In genomic region chr19:41883821-41884733, GRCh38 we compare ENCODE assay signal across 8 cellular contexts. TPM values are rescaled to one million over a fixed set of nuclear protein-coding genes. Genes with fewer than 3 reads are reported as not detected.
DNase-seq lines count a peak whose midpoint lies in the region; ATAC-seq and TF ChIP-seq lines count a peak whose summit lies in the region.

No MANE protein-coding gene starts in this region.

- H3K27me3 ChIP-seq in esophagus muscularis mucosa: no peaks in the 10 kb centered on the region

- H3K4me1 ChIP-seq in esophagus muscularis mucosa: peaks cover 39 to 56% (median 50%) of the 10 kb centered on the region in 4 donors

- no peak for TF ChIP-seq POLR2A in esophagus muscularis mucosa (IDR thresholded peaks at IDR 0.05; ENCODE audit: low read depth)

- peak; percentile 93 for DNase-seq in DMS53 treated with DMSO at 0.1 percent for 48 hours (lab: John Stamatoyannopoulos, UW; ENCODE audit: unreplicated experiment)
- no peak for DNase-seq in Jurkat, Clone E6-1 (ENCODE audit: low read depth, low spot score)
- DNase-seq in activated T-cell treated with anti-CD3 and anti-CD28 coated beads, Interleukin-2, amount 50 U/mL, for 48 hours: peak; percentile 94 to 95
- DNase-seq in esophagus muscularis mucosa (ENCODE audit: extremely low spot score): peak; percentile 94
- DNase-seq in myocyte (ENCODE audit: low read depth): peak; percentile 95
- peak; percentile 79 to 87 for DNase-seq in stimulated activated CD8-positive, alpha-beta memory T cell treated with anti-CD3 and anti-CD28 coated beads, Interleukin-7, amount 100 ng/mL, for 4 hours (ENCODE audit: low read depth in 2 of 2)

- peaks cover 2 to 22% (median 16%) of the 10 kb centered on the region in 4 donors for H3K36me3 ChIP-seq in esophagus muscularis mucosa

- peak overlapping the region; percentile 81 to 92 (median 88) for H3K27ac ChIP-seq in esophagus muscularis mucosa (replicated peaks in 1 of 4)

- intact Hi-C loops in esophagus muscularis mucosa (cut with DNase I): no loop called here

- no peak for TF ChIP-seq EP300 in esophagus muscularis mucosa (IDR thresholded peaks at IDR 0.05)

- ATAC-seq in GM21619 (IDR thresholded peaks at IDR 0.05; ENCODE audit: unreplicated experiment): peak; percentile 65

- H3K4me3 ChIP-seq in Jurkat, Clone E6-1 (ENCODE audit: low read length): peak overlapping the region; percentile 98
- peak overlapping the region; percentile 88 to 99 (median 95) for H3K4me3 ChIP-seq in esophagus muscularis mucosa

- TF ChIP-seq CTCF in esophagus muscularis mucosa (IDR thresholded peaks at IDR 0.05): peak; percentile 21 to 46 (median 25)

- 0% methylated on average over 50 of the region's 66 CpGs for WGBS in esophagus muscularis mucosa

- H3K9me3 ChIP-seq in esophagus muscularis mucosa: no peaks in the 10 kb centered on the region

TF ChIP-seq in PFSK-1, 5 proteins besides CTCF, POLR2A, EP300 and RAD21:
- TF ChIP-seq FOXP2 (optimal IDR thresholded peaks at IDR 0.05; ENCODE audit: borderline replicate concordance, extremely low read depth, extremely low read length, insufficient read depth) (peak; percentile 79), POLR2AphosphoS5 (IDR thresholded peaks at IDR 0.05; ENCODE audit: low read depth, low read length) (peak; percentile 81), REST (IDR thresholded peaks at IDR 0.05; ENCODE audit: insufficient read depth in 1 of 2, low read depth in 2 of 2, low read length in 2 of 2) (peak in 1 of 2 experiments; percentile 55; a peak in 1 of 4 replicates), TAF1 (IDR thresholded peaks at IDR 0.05; ENCODE audit: borderline replicate concordance, insufficient read depth, low read length) (peak; percentile 52; the same call in 1 of the 2 replicates), SIN3A (IDR thresholded peaks at IDR 0.05; ENCODE audit: borderline replicate concordance, insufficient read depth, low read length) (peak; percentile 72; the same call in 1 of the 2 replicates)
TF ChIP-seq in PFSK-1: peak in this region for 5.

RNA-seq across cellular contexts. Expression of gene ARHGEF1, which starts 1.1 kb away (rescaled TPM):
- 154 TPM for polyA plus RNA-seq in Jurkat, Clone E6-1 (2012; ENCODE audit: insufficient read depth, insufficient read length)
- 134 TPM for polyA plus RNA-seq in PFSK-1 (2012; ENCODE audit: insufficient read length, low read depth)
- total RNA-seq in esophagus muscularis mucosa (10 to 100 TPM; 54.5 to 71.8 (median 59.7) TPM), myocyte (24.2 and 25.5 TPM in 2 replicates)
- 46.9 TPM for polyA plus RNA-seq in myocyte (2012)

RNA-seq across cellular contexts. Expression of gene CD79A, which starts 7.0 kb away (rescaled TPM):
- polyA plus RNA-seq in Jurkat, Clone E6-1 (2012; ENCODE audit: insufficient read depth, insufficient read length): 8.5 TPM
- 0.84 TPM for polyA plus RNA-seq in PFSK-1 (2012; ENCODE audit: insufficient read length, low read depth)
- total RNA-seq in esophagus muscularis mucosa: 1 to 10 TPM in 1 of 4 donors, under 1 TPM in 1, not detected in 2; 0.71 to 2.2 TPM
- 1.2 and 2.0 TPM in 2 replicates for total RNA-seq in myocyte
- polyA plus RNA-seq in myocyte (2012): 0.25 TPM

RNA-seq across cellular contexts. Expression of gene RPS19, which starts 24.0 kb away (rescaled TPM):
- 3,313 TPM for polyA plus RNA-seq in Jurkat, Clone E6-1 (2012; ENCODE audit: insufficient read depth, insufficient read length)
- 5,052 TPM for polyA plus RNA-seq in PFSK-1 (2012; ENCODE audit: insufficient read length, low read depth)
- total RNA-seq in esophagus muscularis mucosa: 1,000 to 10,000 TPM in 3 of 4 donors, 100 to 1,000 TPM in 1; 893 to 1,378 (median 1,179) TPM
- 323 and 368 TPM in 2 replicates for total RNA-seq in myocyte
- polyA plus RNA-seq in myocyte (2012): 2,994 TPM

RNA-seq across cellular contexts. Expression of gene DMRTC2, which starts 39.2 kb away (rescaled TPM):
- not detected for polyA plus RNA-seq in Jurkat, Clone E6-1 (2012; ENCODE audit: insufficient read depth, insufficient read length)
- polyA plus RNA-seq in PFSK-1 (2012; ENCODE audit: insufficient read length, low read depth): not detected
- not detected for total RNA-seq in esophagus muscularis mucosa
- total RNA-seq in myocyte: not detected in 2 replicates
- not detected for polyA plus RNA-seq in myocyte (2012)

RNA-seq across cellular contexts. Expression of gene LYPD4, which starts 39.6 kb away (rescaled TPM):
- polyA plus RNA-seq in Jurkat, Clone E6-1 (2012; ENCODE audit: insufficient read depth, insufficient read length): not detected
- not detected for polyA plus RNA-seq in PFSK-1 (2012; ENCODE audit: insufficient read length, low read depth)
- not detected for total RNA-seq in esophagus muscularis mucosa
- total RNA-seq in myocyte: not detected in 2 replicates
- not detected for polyA plus RNA-seq in myocyte (2012)
